2 cellular contexts compared by ENCODE assay signal in the genomic region with DNA sequence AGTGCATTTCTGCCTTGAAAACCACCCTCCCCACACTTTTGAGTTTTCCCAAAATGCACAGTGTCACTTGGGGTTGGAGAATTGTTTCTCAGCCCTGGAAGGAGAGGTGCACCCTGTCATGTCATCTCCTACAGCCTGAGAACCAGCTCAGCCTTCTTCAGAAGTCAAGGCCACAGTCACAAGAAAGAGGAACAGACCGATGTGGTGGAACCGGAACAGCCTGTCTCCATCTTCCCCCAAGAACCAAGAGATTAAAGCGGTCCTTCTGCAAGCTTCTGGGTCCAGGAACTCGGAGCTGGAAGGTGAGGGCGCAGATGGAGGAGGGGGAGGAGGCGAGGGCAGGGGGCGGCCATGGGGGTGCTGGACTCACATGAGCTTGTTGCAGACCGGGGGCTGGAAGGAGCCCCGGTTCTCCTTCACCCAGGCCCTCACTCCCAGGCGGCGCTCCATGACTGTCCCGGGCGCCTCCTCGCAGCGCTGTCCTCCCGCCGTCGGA.
A peak's percentile ranks its signal among the peaks of the same experiment; 100 is the strongest.
TF ChIP-seq lines count a peak whose summit lies in the region.

No MANE protein-coding gene starts in this region.

TF ChIP-seq in GM12878, 131 proteins besides CTCF, POLR2A, EP300 and RAD21 (continues in another document):
- TF ChIP-seq SUPT20H (IDR thresholded peaks at IDR 0.05; ENCODE audit: borderline replicate concordance, control insufficient read depth, low read depth, low read length), result no peak
- TF ChIP-seq BACH1 (IDR thresholded peaks at IDR 0.05; ENCODE audit: borderline replicate concordance), result 0 out of 2 replicates have a peak, but pooled peaks have one; percentile 15
- TF ChIP-seq MEF2A (IDR thresholded peaks at IDR 0.05; ENCODE audit: insufficient read depth, low read depth, low read length), result no peak
- TF ChIP-seq, protein P1, sequence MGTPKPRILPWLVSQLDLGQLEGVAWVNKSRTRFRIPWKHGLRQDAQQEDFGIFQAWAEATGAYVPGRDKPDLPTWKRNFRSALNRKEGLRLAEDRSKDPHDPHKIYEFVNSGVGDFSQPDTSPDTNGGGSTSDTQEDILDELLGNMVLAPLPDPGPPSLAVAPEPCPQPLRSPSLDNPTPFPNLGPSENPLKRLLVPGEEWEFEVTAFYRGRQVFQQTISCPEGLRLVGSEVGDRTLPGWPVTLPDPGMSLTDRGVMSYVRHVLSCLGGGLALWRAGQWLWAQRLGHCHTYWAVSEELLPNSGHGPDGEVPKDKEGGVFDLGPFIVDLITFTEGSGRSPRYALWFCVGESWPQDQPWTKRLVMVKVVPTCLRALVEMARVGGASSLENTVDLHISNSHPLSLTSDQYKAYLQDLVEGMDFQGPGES (IDR thresholded peaks at IDR 0.05), result no peak
- no peak for TF ChIP-seq SMAD1 (IDR thresholded peaks at IDR 0.05; ENCODE audit: low read depth, partially characterized antibody)
- 0 out of 2 replicates have a peak, but pooled peaks have one; percentile 22 for TF ChIP-seq POLR2AphosphoS5 (IDR thresholded peaks at IDR 0.05; ENCODE audit: low read length)
- TF ChIP-seq ZNF687 (IDR thresholded peaks at IDR 0.05), result 0 out of 2 replicates have a peak, but pooled peaks have one; percentile 40
- no peak for TF ChIP-seq GATAD2B (conservative IDR thresholded peaks at IDR 0.05; ENCODE audit: low read depth)
- no peak for TF ChIP-seq RUNX3 (IDR thresholded peaks at IDR 0.05; ENCODE audit: low read length)
- TF ChIP-seq SMAD5 (IDR thresholded peaks at IDR 0.05; ENCODE audit: low read depth), result peak; percentile 60; the same call in 1 of the 2 replicates
- TF ChIP-seq ZNF274 (IDR thresholded peaks at IDR 0.05; ENCODE audit: insufficient read depth, insufficient read length), result no peak
- TF ChIP-seq CBX3 (IDR thresholded peaks at IDR 0.05; ENCODE audit: borderline replicate concordance, low read depth), result no peak
- TF ChIP-seq HDAC6 (IDR thresholded peaks at IDR 0.05; ENCODE audit: unreplicated experiment), result no peak
- TF ChIP-seq TAF1 (IDR thresholded peaks at IDR 0.05; ENCODE audit: borderline replicate concordance, low read depth, low read length), result 0 out of 2 replicates have a peak, but pooled peaks have one; percentile 11
- no peak for TF ChIP-seq JUNB (IDR thresholded peaks at IDR 0.05)
- TF ChIP-seq, protein P2, sequence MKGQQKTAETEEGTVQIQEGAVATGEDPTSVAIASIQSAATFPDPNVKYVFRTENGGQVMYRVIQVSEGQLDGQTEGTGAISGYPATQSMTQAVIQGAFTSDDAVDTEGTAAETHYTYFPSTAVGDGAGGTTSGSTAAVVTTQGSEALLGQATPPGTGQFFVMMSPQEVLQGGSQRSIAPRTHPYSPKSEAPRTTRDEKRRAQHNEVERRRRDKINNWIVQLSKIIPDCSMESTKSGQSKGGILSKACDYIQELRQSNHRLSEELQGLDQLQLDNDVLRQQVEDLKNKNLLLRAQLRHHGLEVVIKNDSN (IDR thresholded peaks at IDR 0.05; ENCODE audit: borderline replicate concordance, extremely low read length, insufficient read depth, low read depth, low read length), result no peak
- peak; percentile 81 for TF ChIP-seq SPI1 (IDR thresholded peaks at IDR 0.05; ENCODE audit: borderline replicate concordance, insufficient read depth, low read depth, low read length)
- TF ChIP-seq, protein P3, sequence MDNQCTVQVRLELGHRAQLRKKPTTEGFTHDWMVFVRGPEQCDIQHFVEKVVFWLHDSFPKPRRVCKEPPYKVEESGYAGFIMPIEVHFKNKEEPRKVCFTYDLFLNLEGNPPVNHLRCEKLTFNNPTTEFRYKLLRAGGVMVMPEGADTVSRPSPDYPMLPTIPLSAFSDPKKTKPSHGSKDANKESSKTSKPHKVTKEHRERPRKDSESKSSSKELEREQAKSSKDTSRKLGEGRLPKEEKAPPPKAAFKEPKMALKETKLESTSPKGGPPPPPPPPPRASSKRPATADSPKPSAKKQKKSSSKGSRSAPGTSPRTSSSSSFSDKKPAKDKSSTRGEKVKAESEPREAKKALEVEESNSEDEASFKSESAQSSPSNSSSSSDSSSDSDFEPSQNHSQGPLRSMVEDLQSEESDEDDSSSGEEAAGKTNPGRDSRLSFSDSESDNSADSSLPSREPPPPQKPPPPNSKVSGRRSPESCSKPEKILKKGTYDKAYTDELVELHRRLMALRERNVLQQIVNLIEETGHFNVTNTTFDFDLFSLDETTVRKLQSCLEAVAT (IDR thresholded peaks at IDR 0.05), result no peak
- no peak for TF ChIP-seq RFX5 (IDR thresholded peaks at IDR 0.05; ENCODE audit: low read depth, low read length)
- no peak for TF ChIP-seq DPF2 (IDR thresholded peaks at IDR 0.05)

TF ChIP-seq in HepG2, 621 proteins besides CTCF, POLR2A, EP300 and RAD21:
- TF ChIP-seq CBX1 (IDR thresholded peaks at IDR 0.05; ENCODE audit: low read depth), result peak; percentile 79
- peak; percentile 43; the same call in 1 of the 2 replicates for TF ChIP-seq ZNF292 (CRISPR knock-in tag; IDR thresholded peaks at IDR 0.05; ENCODE audit: borderline replicate concordance, low read depth)
- TF ChIP-seq ZNF75D (CRISPR knock-in tag; IDR thresholded peaks at IDR 0.05; ENCODE audit: borderline replicate concordance), result peak; percentile 95; the same call in 1 of the 2 replicates
- TF ChIP-seq GTF3A (CRISPR knock-in tag; conservative IDR thresholded peaks at IDR 0.05), result 0 out of 2 replicates have a peak, but pooled peaks have one; percentile 5
- TF ChIP-seq SP140L (CRISPR knock-in tag; IDR thresholded peaks at IDR 0.05; ENCODE audit: borderline replicate concordance), result no peak
- TF ChIP-seq EEA1 (CRISPR knock-in tag; IDR thresholded peaks at IDR 0.05; ENCODE audit: borderline replicate concordance), result 0 out of 2 replicates have a peak, but pooled peaks have one; percentile 38
- TF ChIP-seq THAP7 (CRISPR knock-in tag; IDR thresholded peaks at IDR 0.05), result 0 out of 2 replicates have a peak, but pooled peaks have one; percentile 1
- TF ChIP-seq ZNF253 (CRISPR knock-in tag; IDR thresholded peaks at IDR 0.05; ENCODE audit: borderline replicate concordance), result no peak
- TF ChIP-seq, protein P4, sequence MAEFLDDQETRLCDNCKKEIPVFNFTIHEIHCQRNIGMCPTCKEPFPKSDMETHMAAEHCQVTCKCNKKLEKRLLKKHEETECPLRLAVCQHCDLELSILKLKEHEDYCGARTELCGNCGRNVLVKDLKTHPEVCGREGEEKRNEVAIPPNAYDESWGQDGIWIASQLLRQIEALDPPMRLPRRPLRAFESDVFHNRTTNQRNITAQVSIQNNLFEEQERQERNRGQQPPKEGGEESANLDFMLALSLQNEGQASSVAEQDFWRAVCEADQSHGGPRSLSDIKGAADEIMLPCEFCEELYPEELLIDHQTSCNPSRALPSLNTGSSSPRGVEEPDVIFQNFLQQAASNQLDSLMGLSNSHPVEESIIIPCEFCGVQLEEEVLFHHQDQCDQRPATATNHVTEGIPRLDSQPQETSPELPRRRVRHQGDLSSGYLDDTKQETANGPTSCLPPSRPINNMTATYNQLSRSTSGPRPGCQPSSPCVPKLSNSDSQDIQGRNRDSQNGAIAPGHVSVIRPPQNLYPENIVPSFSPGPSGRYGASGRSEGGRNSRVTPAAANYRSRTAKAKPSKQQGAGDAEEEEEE (CRISPR knock-in tag; IDR thresholded peaks at IDR 0.05; ENCODE audit: borderline replicate concordance), result 0 out of 2 replicates have a peak, but pooled peaks have one; percentile 28
- TF ChIP-seq LRRFIP1 (CRISPR knock-in tag; conservative IDR thresholded peaks at IDR 0.05), result 0 out of 2 replicates have a peak, but pooled peaks have one; percentile 77
- TF ChIP-seq MLLT10 (CRISPR knock-in tag; IDR thresholded peaks at IDR 0.05), result no peak
- 0 out of 2 replicates have a peak, but pooled peaks have one; percentile 79 for TF ChIP-seq PAWR (CRISPR knock-in tag; IDR thresholded peaks at IDR 0.05; ENCODE audit: borderline replicate concordance)
- TF ChIP-seq ZKSCAN5 (CRISPR knock-in tag; IDR thresholded peaks at IDR 0.05), result 0 out of 2 replicates have a peak, but pooled peaks have one; percentile 11
- 0 out of 2 replicates have a peak, but pooled peaks have one; percentile 12 for TF ChIP-seq ZNF569 (CRISPR knock-in tag; IDR thresholded peaks at IDR 0.05; ENCODE audit: borderline replicate concordance)
- peak; percentile 49 for TF ChIP-seq JARID2 (CRISPR knock-in tag; IDR thresholded peaks at IDR 0.05; ENCODE audit: insufficient replicate concordance)
